Comparison of ENCODE assay signal across 1 cellular context in the genomic region with DNA sequence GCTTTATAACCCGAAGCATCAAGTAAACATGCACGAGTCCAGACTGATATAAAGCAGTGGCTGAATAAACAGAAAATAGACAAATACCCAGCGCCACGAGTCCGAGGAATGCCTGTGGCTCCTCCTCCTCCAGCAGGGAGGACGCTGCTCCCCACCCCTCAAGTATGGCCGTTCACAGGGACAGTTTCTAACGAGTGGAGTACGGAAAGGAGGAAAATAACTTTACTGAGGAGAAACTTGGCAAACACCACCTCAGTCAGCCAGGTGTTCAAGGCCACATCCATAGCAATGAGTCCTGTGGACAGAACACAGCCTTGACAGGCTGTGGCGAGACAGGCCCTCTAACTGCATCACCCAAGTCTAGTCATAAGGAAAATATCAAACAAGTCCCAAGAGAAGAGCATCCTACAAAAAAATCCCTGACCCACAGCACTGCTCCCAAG.
TF ChIP-seq lines count a peak whose summit lies in the region.

No MANE protein-coding gene starts in this region.

TF ChIP-seq in SK-N-SH treated with all-trans-retinoic acid at 6 μM for 48 hours, 23 proteins besides CTCF, POLR2A, EP300 and RAD21 (continued from another document):
- TF ChIP-seq, protein P1, sequence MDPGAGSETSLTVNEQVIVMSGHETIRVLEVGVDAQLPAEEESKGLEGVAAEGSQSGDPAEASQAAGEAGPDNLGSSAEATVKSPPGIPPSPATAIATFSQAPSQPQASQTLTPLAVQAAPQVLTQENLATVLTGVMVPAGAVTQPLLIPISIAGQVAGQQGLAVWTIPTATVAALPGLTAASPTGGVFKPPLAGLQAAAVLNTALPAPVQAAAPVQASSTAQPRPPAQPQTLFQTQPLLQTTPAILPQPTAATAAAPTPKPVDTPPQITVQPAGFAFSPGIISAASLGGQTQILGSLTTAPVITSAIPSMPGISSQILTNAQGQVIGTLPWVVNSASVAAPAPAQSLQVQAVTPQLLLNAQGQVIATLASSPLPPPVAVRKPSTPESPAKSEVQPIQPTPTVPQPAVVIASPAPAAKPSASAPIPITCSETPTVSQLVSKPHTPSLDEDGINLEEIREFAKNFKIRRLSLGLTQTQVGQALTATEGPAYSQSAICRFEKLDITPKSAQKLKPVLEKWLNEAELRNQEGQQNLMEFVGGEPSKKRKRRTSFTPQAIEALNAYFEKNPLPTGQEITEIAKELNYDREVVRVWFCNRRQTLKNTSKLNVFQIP (CRISPR knock-in tag; IDR thresholded peaks at IDR 0.05; ENCODE audit: borderline replicate concordance, low read depth) = no peak
- TF ChIP-seq CSRNP3 (CRISPR knock-in tag; IDR thresholded peaks at IDR 0.05) = no peak
- no peak for TF ChIP-seq OSR1 (CRISPR knock-in tag; IDR thresholded peaks at IDR 0.05)
- TF ChIP-seq BACH2 (CRISPR knock-in tag; IDR thresholded peaks at IDR 0.05; ENCODE audit: borderline replicate concordance) = no peak
- TF ChIP-seq ZC3H10 (CRISPR knock-in tag; IDR thresholded peaks at IDR 0.05) = no peak
- no peak for TF ChIP-seq TOX (CRISPR knock-in tag; IDR thresholded peaks at IDR 0.05; ENCODE audit: borderline replicate concordance)
- no peak for TF ChIP-seq CSDC2 (CRISPR knock-in tag; IDR thresholded peaks at IDR 0.05)
- no peak for TF ChIP-seq ARNTL (CRISPR knock-in tag; IDR thresholded peaks at IDR 0.05; ENCODE audit: borderline replicate concordance, low read depth)
- no peak for TF ChIP-seq PPARA (CRISPR knock-in tag; IDR thresholded peaks at IDR 0.05; ENCODE audit: borderline replicate concordance)
- no peak for TF ChIP-seq TCF4 (CRISPR knock-in tag; IDR thresholded peaks at IDR 0.05; ENCODE audit: borderline replicate concordance)
- TF ChIP-seq ZNF8 (CRISPR knock-in tag; IDR thresholded peaks at IDR 0.05) = no peak
- TF ChIP-seq ZNF565 (CRISPR knock-in tag; conservative IDR thresholded peaks at IDR 0.05; ENCODE audit: low read depth) = no peak
- no peak for TF ChIP-seq ZFP30 (CRISPR knock-in tag; IDR thresholded peaks at IDR 0.05)
- no peak for TF ChIP-seq ZNF70 (CRISPR knock-in tag; IDR thresholded peaks at IDR 0.05)
